Comparison of ENCODE assay signal across 8 cellular contexts in genomic region chr12:56332512-56333196, GRCh38. TPM values are rescaled to one million over a fixed set of nuclear protein-coding genes. Genes with fewer than 3 reads are reported as not detected.
DNase-seq lines count a peak whose midpoint lies in the region; ATAC-seq and TF ChIP-seq lines count a peak whose summit lies in the region.

No MANE protein-coding gene starts in this region.

- TF ChIP-seq POLR2A in heart left ventricle (IDR thresholded peaks at IDR 0.05) = no peak
- no peak for TF ChIP-seq POLR2A in uterus (IDR thresholded peaks at IDR 0.05)

- DNase-seq in heart left ventricle (no peak), cardiac septum (ENCODE audit: low spot score) (no peak), brain microvascular endothelial cell (no peak), uterus (no peak), NCI-H1930 (lab: John Stamatoyannopoulos, UW) (no peak), foreskin melanocyte (no peak)

- 90 to 97% (median 95%) methylated on average over 10 to 11 of the region's 11 CpGs for WGBS in heart left ventricle, 4 donors
- WGBS in mesodermal cell (ENCODE audit: insufficient coverage in 2 of 2), 2 experiments = 96 to 97% methylated on average over 6 to 8 of the region's 11 CpGs

- H3K27me3 ChIP-seq in heart left ventricle (no peaks in the 10 kb centered on the region), brain microvascular endothelial cell (replicated peaks) (no peaks in the 10 kb centered on the region), uterus (no peaks in the 10 kb centered on the region)

- H3K4me1 ChIP-seq in heart left ventricle = peaks cover 0 to 27% (median 13%) of the 10 kb centered on the region in 12 donors
- H3K4me1 ChIP-seq in mesodermal cell (ENCODE audit: control insufficient read depth, insufficient read depth, low read length, poor library complexity, severe bottlenecking) = peaks cover 7% of the 10 kb centered on the region
- H3K4me1 ChIP-seq in uterus = no peaks in the 10 kb centered on the region

- no peaks in the 10 kb centered on the region for H3K9me3 ChIP-seq in heart left ventricle
- no peaks in the 10 kb centered on the region for H3K9me3 ChIP-seq in mesodermal cell (ENCODE audit: control insufficient read depth, low read length)
- H3K9me3 ChIP-seq in uterus = no peaks in the 10 kb centered on the region

- peak overlapping the region; percentile 88 to 100 (median 95) for H3K27ac ChIP-seq in heart left ventricle
- H3K27ac ChIP-seq in brain microvascular endothelial cell = peak overlapping the region; percentile 98
- H3K27ac ChIP-seq in mesodermal cell (ENCODE audit: low read depth, low read length, severe bottlenecking) = no peak overlapping the region
- peak overlapping the region; percentile 98 for H3K27ac ChIP-seq in uterus

- intact Hi-C loops in heart left ventricle (cut with DNase I) = loop anchor here in 6 of 10 donors (5.0 to 10.0 kb wide), 2 partner anchors 115 to 132 kb away; partner anchors contain the start of genes SPRYD4 (in 5 of the 6) and TIMELESS (in 1 of the 6)
- intact Hi-C loops in cardiac septum (cut with DNase I) = no loop called here
- intact Hi-C loops in uterus (cut with DNase I; ENCODE audit: low total_unique reads) = no loop called here

- in situ Hi-C loops in brain microvascular endothelial cell (cut with HindIII; ENCODE audit: low pct_ligation_motif_present, low sequenced_read_pairs) = no loop called here

- ATAC-seq in heart left ventricle (no peak), GM18873 (IDR thresholded peaks at IDR 0.05; ENCODE audit: low FRiP score, unreplicated experiment) (no peak)

- H3K4me3 ChIP-seq in heart left ventricle = peak overlapping the region in 11 of 12 donors; percentile 32 to 93 (median 69)
- H3K4me3 ChIP-seq in brain microvascular endothelial cell (ENCODE audit: low read depth, low read length) = peak overlapping the region; percentile 67
- peak overlapping the region; percentile 61 for H3K4me3 ChIP-seq in mesodermal cell (ENCODE audit: extremely low read depth, insufficient read depth, low read length, poor library complexity, severe bottlenecking)
- H3K4me3 ChIP-seq in uterus = peak overlapping the region; percentile 68 to 86

- H3K36me3 ChIP-seq in heart left ventricle (peaks cover 0 to 19% (median 11%) of the 10 kb centered on the region in 9 donors), brain microvascular endothelial cell (replicated peaks) (no peaks in the 10 kb centered on the region), mesodermal cell (ENCODE audit: control insufficient read depth, insufficient read depth, low read length) (peaks cover 7% of the 10 kb centered on the region), uterus (no peaks in the 10 kb centered on the region)

- no peak for TF ChIP-seq CTCF in heart left ventricle (IDR thresholded peaks at IDR 0.05)
- no peak for TF ChIP-seq CTCF in brain microvascular endothelial cell (IDR thresholded peaks at IDR 0.05; ENCODE audit: low read depth, low read length, missing control alignments)
- no peak for TF ChIP-seq CTCF in uterus (IDR thresholded peaks at IDR 0.05)

RNA-seq across cellular contexts. Expression of gene PAN2, which starts 1.1 kb away (rescaled TPM):
- total RNA-seq in heart left ventricle = 10 to 100 TPM; 12.3 to 43.8 (median 38.2) TPM
- polyA plus RNA-seq in heart left ventricle = 10 to 100 TPM; 15.1 to 44.7 TPM
- total RNA-seq in cardiac septum = 46.3 TPM
- polyA plus RNA-seq in mesodermal cell (2013, experiment 1 of 2) = 42.1 TPM
- 44.1 TPM for polyA plus RNA-seq in mesodermal cell (2013, experiment 2 of 2)
- 100 to 1,000 TPM in 1 of 4 donors, 10 to 100 TPM in 3; 33.2 to 104 (median 50.6) TPM for total RNA-seq in uterus

RNA-seq across cellular contexts. Expression of gene IL23A, which starts 6.0 kb away (rescaled TPM):
- total RNA-seq in heart left ventricle (under 1 TPM in 1 of 9 donors, not detected in 8; 0.69 TPM), cardiac septum (not detected), uterus (under 1 TPM in 1 of 4 donors, not detected in 3; 0.97 TPM)
- under 1 TPM in 1 of 2 donors, not detected in 1; 0.29 TPM for polyA plus RNA-seq in heart left ventricle
- polyA plus RNA-seq in mesodermal cell (2013, experiment 1 of 2) = not detected
- 0.51 TPM for polyA plus RNA-seq in mesodermal cell (2013, experiment 2 of 2)

RNA-seq across cellular contexts. Expression of gene CNPY2, which starts 16.9 kb away (rescaled TPM):
- total RNA-seq in heart left ventricle = 10 to 100 TPM; 26.8 to 61.0 (median 35.6) TPM
- polyA plus RNA-seq in heart left ventricle = 10 to 100 TPM; 64.2 to 67.3 TPM
- 38.0 TPM for total RNA-seq in cardiac septum
- polyA plus RNA-seq in mesodermal cell (2013, experiment 1 of 2) = 199 TPM
- polyA plus RNA-seq in mesodermal cell (2013, experiment 2 of 2) = 178 TPM
- total RNA-seq in uterus = 10 to 100 TPM; 33.5 to 83.5 (median 67.3) TPM

RNA-seq across cellular contexts. Expression of gene STAT2, which starts 27.3 kb away (rescaled TPM):
- total RNA-seq in heart left ventricle = 100 to 1,000 TPM in 1 of 9 donors, 10 to 100 TPM in 8; 31.4 to 150 (median 37.1) TPM
- 10 to 100 TPM; 23.1 to 26.2 TPM for polyA plus RNA-seq in heart left ventricle
- 41.1 TPM for total RNA-seq in cardiac septum
- 61.5 TPM for polyA plus RNA-seq in mesodermal cell (2013, experiment 1 of 2)
- 58.6 TPM for polyA plus RNA-seq in mesodermal cell (2013, experiment 2 of 2)
- 100 to 1,000 TPM in 2 of 4 donors, 10 to 100 TPM in 2; 63.2 to 173 (median 122) TPM for total RNA-seq in uterus

RNA-seq across cellular contexts. Expression of gene APOF, which starts 30.0 kb away (rescaled TPM):
- total RNA-seq in heart left ventricle (not detected), cardiac septum (not detected), uterus (not detected)
- not detected for polyA plus RNA-seq in heart left ventricle
- not detected for polyA plus RNA-seq in mesodermal cell (2013, experiment 1 of 2)
- polyA plus RNA-seq in mesodermal cell (2013, experiment 2 of 2) = not detected

Comparison
In these comparisons a context has a peak if more than half of its experiments do, and no peak if none do; other contexts are left out.
1. intact Hi-C loops: an anchor here in heart left ventricle (5.0 to 10.0 kb wide); none called in cardiac septum and uterus.